Comparison of ENCODE assay signal across 22 cellular contexts in genomic region chr10:24858908-24859270, GRCh38.
DNase-seq lines count a peak whose midpoint lies in the region; ATAC-seq and TF ChIP-seq lines count a peak whose summit lies in the region.
"Had no signal": no experiment of that assay in that cellular context is flagged by ENCODE, and none has a peak within 500 bp of the region (broad histone marks: within the 10 kb centered on the region; RNA-seq: fewer than 3 reads in every experiment).

No MANE protein-coding gene starts in this region.

- DNase-seq in A673 (ENCODE audit: low spot score) (no peak), WTC11 (ENCODE audit: low spot score) (no peak), mesendoderm (no peak), Kasumi-1 (lab: John Stamatoyannopoulos, UW) (no peak)
- DNase-seq in activated naive CD4-positive, alpha-beta T cell treated with anti-CD3 and anti-CD28 coated beads, Interleukin-2, amount 50 U/mL, for 72 hours (ENCODE audit: low spot score in 2 of 2): no peak
- DNase-seq: activated CD4-positive, alpha-beta T cell treated with anti-CD3 and anti-CD28 coated beads, Interleukin-2, amount 50 U/mL, for 1 hour; activated CD8-positive, alpha-beta memory T cell treated with anti-CD3 and anti-CD28 coated beads, Interleukin-2, amount 10 ng/mL, durations not matched to agents 7 days and 5 days; aorta; Karpas-422; left cardiac atrium; NCI-H1048; NCI-H526 treated with DMSO at 0.1 percent for 48 hours; nucleus accumbens; T-helper 9 cell; testis had no signal

- BruUV-seq in A673 (replicated peaks; lab: Mats Ljungman, UMichigan): no TSS peak

- CTCF ChIA-PET in A673 (lab: Charles Lee): no interaction called here
- CTCF ChIA-PET in WTC11 (lab: Charles Lee): interaction anchor here (2.1 kb wide), 1 partner anchor 241 kb away, joined by 6 read pairs; no protein-coding TSS in a partner anchor

- no peak overlapping the region for H3K9ac ChIP-seq in HUES48 (ENCODE audit: low read depth, low read length)
- no peak overlapping the region for H3K9ac ChIP-seq in mesendoderm (ENCODE audit: low read length)

- no peaks in the 10 kb centered on the region for H3K79me2 ChIP-seq in mesendoderm (ENCODE audit: control insufficient read depth, insufficient read depth, low read length)

- H3K4me1 Mint-ChIP-seq in WTC11: peaks cover 32% of the 10 kb centered on the region
- H3K4me1 Mint-ChIP-seq: memory B cell; stimulated activated effector memory CD8-positive, alpha-beta T cell treated with anti-CD3 and anti-CD28 coated beads, Interleukin-12 subunit alpha, Interleukin-12 subunit beta, amount 100 ng/mL, for 72 hours had no signal

- H3K27ac Mint-ChIP-seq in WTC11: no peak overlapping the region
- no peak overlapping the region for H3K27ac Mint-ChIP-seq in activated naive CD4-positive, alpha-beta T cell treated with anti-CD3 and anti-CD28 coated beads, Interleukin-2, amount 50 U/mL, for 72 hours
- H3K27ac Mint-ChIP-seq: activated CD8-positive, alpha-beta memory T cell treated with anti-CD3 and anti-CD28 coated beads, Interleukin-2, amount 10 ng/mL, durations not matched to agents 7 days and 5 days; activated naive CD4-positive, alpha-beta T cell treated with anti-CD3 and anti-CD28 coated beads, Interleukin-2, amount 50 U/mL, for 24 hours; memory B cell; stimulated activated effector memory CD8-positive, alpha-beta T cell treated with anti-CD3 and anti-CD28 coated beads, Interleukin-12 subunit alpha, Interleukin-12 subunit beta, amount 100 ng/mL, for 72 hours had no signal

- no peak overlapping the region for H3K18ac ChIP-seq in mesendoderm (ENCODE audit: low read length)

- no peak overlapping the region for H4K8ac ChIP-seq in mesendoderm (ENCODE audit: low read depth, low read length)

- no peaks in the 10 kb centered on the region for H3K79me1 ChIP-seq in mesendoderm (ENCODE audit: low read length)

- no peaks in the 10 kb centered on the region for H3K27me3 Mint-ChIP-seq in WTC11 (ENCODE audit: low read depth)
- H3K27me3 Mint-ChIP-seq: activated CD8-positive, alpha-beta memory T cell treated with anti-CD3 and anti-CD28 coated beads, Interleukin-2, amount 10 ng/mL, durations not matched to agents 7 days and 5 days; activated naive CD4-positive, alpha-beta T cell treated with anti-CD3 and anti-CD28 coated beads, Interleukin-2, amount 50 U/mL, for 24 hours; memory B cell had no signal

- H2BK120ac ChIP-seq in mesendoderm (ENCODE audit: low read depth, low read length): no peak overlapping the region

- H3K4ac ChIP-seq in mesendoderm (ENCODE audit: low read depth, low read length): no peak overlapping the region

- H3K9me3 Mint-ChIP-seq in WTC11: peaks cover 9% of the 10 kb centered on the region
- peaks cover 4 to 6% of the 10 kb centered on the region in 2 donors for H3K9me3 Mint-ChIP-seq in activated naive CD4-positive, alpha-beta T cell treated with anti-CD3 and anti-CD28 coated beads, Interleukin-2, amount 50 U/mL, for 72 hours
- H3K9me3 Mint-ChIP-seq: activated naive CD4-positive, alpha-beta T cell treated with anti-CD3 and anti-CD28 coated beads, Interleukin-2, amount 50 U/mL, for 24 hours; memory B cell; stimulated activated effector memory CD8-positive, alpha-beta T cell treated with anti-CD3 and anti-CD28 coated beads, Interleukin-12 subunit alpha, Interleukin-12 subunit beta, amount 100 ng/mL, for 72 hours had no signal

- no peak overlapping the region for H4K5ac ChIP-seq in mesendoderm (ENCODE audit: low read length)

- peaks cover 8% of the 10 kb centered on the region for H3K36me3 Mint-ChIP-seq in WTC11
- peaks cover 6 to 8% of the 10 kb centered on the region in 2 donors for H3K36me3 Mint-ChIP-seq in activated naive CD4-positive, alpha-beta T cell treated with anti-CD3 and anti-CD28 coated beads, Interleukin-2, amount 50 U/mL, for 72 hours
- H3K36me3 Mint-ChIP-seq: activated naive CD4-positive, alpha-beta T cell treated with anti-CD3 and anti-CD28 coated beads, Interleukin-2, amount 50 U/mL, for 24 hours; memory B cell; stimulated activated effector memory CD8-positive, alpha-beta T cell treated with anti-CD3 and anti-CD28 coated beads, Interleukin-12 subunit alpha, Interleukin-12 subunit beta, amount 100 ng/mL, for 72 hours had no signal

- no peaks in the 10 kb centered on the region for H3K27me3 ChIP-seq in A673 (replicated peaks; ENCODE audit: insufficient read depth, low read depth, low read length, poor library complexity)
- no peaks in the 10 kb centered on the region for H3K27me3 ChIP-seq in HUES48 (ENCODE audit: control insufficient read depth, insufficient read depth, low read length)
- H3K27me3 ChIP-seq in mesendoderm (ENCODE audit: insufficient read depth, low read length, poor library complexity): no peaks in the 10 kb centered on the region
- H3K27me3 ChIP-seq: heart right ventricle, testis had no signal

- no peak overlapping the region for H2BK5ac ChIP-seq in mesendoderm (ENCODE audit: low read length)

- H3K4me1 ChIP-seq in A673 (ENCODE audit: insufficient read depth, low read length, poor library complexity, severe bottlenecking) (peaks cover 24% of the 10 kb centered on the region), HUES48 (ENCODE audit: control insufficient read depth, insufficient read depth, low read length) (peaks cover 21% of the 10 kb centered on the region), mesendoderm (ENCODE audit: control insufficient read depth, low read depth, low read length) (peaks cover 6% of the 10 kb centered on the region)
- H3K4me1 ChIP-seq: testis had no signal

- H3K4me3 Mint-ChIP-seq in WTC11: no peak overlapping the region
- H3K4me3 Mint-ChIP-seq: activated CD8-positive, alpha-beta memory T cell treated with anti-CD3 and anti-CD28 coated beads, Interleukin-2, amount 10 ng/mL, durations not matched to agents 7 days and 5 days; activated naive CD4-positive, alpha-beta T cell treated with anti-CD3 and anti-CD28 coated beads, Interleukin-2, amount 50 U/mL, for 24 hours; memory B cell; stimulated activated effector memory CD8-positive, alpha-beta T cell treated with anti-CD3 and anti-CD28 coated beads, Interleukin-12 subunit alpha, Interleukin-12 subunit beta, amount 100 ng/mL, for 72 hours had no signal

- H3K23ac ChIP-seq in mesendoderm (ENCODE audit: low read length): no peak overlapping the region

- no peak for TF ChIP-seq CTCF in A673 (conservative IDR thresholded peaks at IDR 0.05; ENCODE audit: low read depth, low read length)
- TF ChIP-seq CTCF in WTC11 (IDR thresholded peaks at IDR 0.05): no peak

- H2BK15ac ChIP-seq in mesendoderm (replicated peaks; ENCODE audit: low read depth): no peak overlapping the region

- H3K56ac ChIP-seq in mesendoderm (ENCODE audit: low read length): peak overlapping the region; percentile 22

- H3K9me3 ChIP-seq in A673 (ENCODE audit: low read depth, low read length, poor library complexity, severe bottlenecking) (no peaks in the 10 kb centered on the region), HUES48 (ENCODE audit: control insufficient read depth, insufficient read depth, low read length) (no peaks in the 10 kb centered on the region)
- H3K9me3 ChIP-seq: testis had no signal

- no peak overlapping the region for H3K4me3 ChIP-seq in A673 (ENCODE audit: low read depth, low read length, poor library complexity, severe bottlenecking)
- no peak overlapping the region for H3K4me3 ChIP-seq in HUES48 (ENCODE audit: low read depth, low read length)
- H3K4me3 ChIP-seq in mesendoderm (ENCODE audit: low read length): no peak overlapping the region
- H3K4me3 ChIP-seq: heart right ventricle, testis had no signal

- WGBS in mesendoderm (ENCODE audit: extremely low coverage, insufficient coverage, low lambda C conversion rate): no CpG with 5 or more reads among the region's 4 CpGs

- H3K27ac ChIP-seq in A673 (ENCODE audit: low read depth, low read length, poor library complexity, severe bottlenecking): peak overlapping the region; percentile 34
- peak overlapping the region; percentile 46 for H3K27ac ChIP-seq in HUES48 (ENCODE audit: low read depth, low read length)
- H3K27ac ChIP-seq in mesendoderm (ENCODE audit: low read depth, low read length): no peak overlapping the region
- H3K27ac ChIP-seq: heart right ventricle, testis had no signal

- intact Hi-C loops in A673 (cut with micrococcal nuclease; ENCODE audit: unreplicated experiment): loop anchor here (5.0 to 10.0 kb wide), 2 partner anchors 83 to 156 kb away; partner anchors contain the start of genes ENKUR and THNSL1

- no peak overlapping the region for H2AK5ac ChIP-seq in mesendoderm (ENCODE audit: low read length)

- peak; percentile 56; the same call in 1 of the 2 replicates for ATAC-seq in WTC11
- no peak for ATAC-seq in GM21515 (IDR thresholded peaks at IDR 0.05; ENCODE audit: unreplicated experiment)
- no peak for ATAC-seq in activated naive CD4-positive, alpha-beta T cell treated with anti-CD3 and anti-CD28 coated beads, Interleukin-2, amount 50 U/mL, for 72 hours
- no peak for ATAC-seq in GM21825 (IDR thresholded peaks at IDR 0.05; ENCODE audit: unreplicated experiment)
- ATAC-seq: activated CD8-positive, alpha-beta memory T cell treated with anti-CD3 and anti-CD28 coated beads, Interleukin-2, amount 10 ng/mL, durations not matched to agents 7 days and 5 days; left cardiac atrium; stimulated activated effector memory CD8-positive, alpha-beta T cell treated with anti-CD3 and anti-CD28 coated beads, Interleukin-12 subunit alpha, Interleukin-12 subunit beta, amount 100 ng/mL, for 72 hours had no signal

- no peak overlapping the region for H3K4me2 ChIP-seq in mesendoderm (ENCODE audit: low read length)

- POLR2A ChIA-PET in A673 (lab: Charles Lee; ENCODE audit: low non-redundant PET): no interaction called here
- POLR2A ChIA-PET in WTC11 (lab: Charles Lee): no interaction called here

- H3K36me3 ChIP-seq in A673 (ENCODE audit: insufficient read depth, low read length, poor library complexity, severe bottlenecking): no peaks in the 10 kb centered on the region
- no peaks in the 10 kb centered on the region for H3K36me3 ChIP-seq in HUES48 (ENCODE audit: control insufficient read depth, insufficient read depth, low read length)
- no peaks in the 10 kb centered on the region for H3K36me3 ChIP-seq in mesendoderm (ENCODE audit: control insufficient read depth, insufficient read depth, low read length)
- H3K36me3 ChIP-seq: heart right ventricle had no signal

TF ChIP-seq in WTC11, 78 proteins besides CTCF, POLR2A, EP300 and RAD21:
- no peak for TF ChIP-seq GTF2I (CRISPR knock-in tag; conservative IDR thresholded peaks at IDR 0.05)
- TF ChIP-seq ZNF317 (CRISPR knock-in tag; IDR thresholded peaks at IDR 0.05; ENCODE audit: borderline replicate concordance, low read depth): no peak
- no peak for TF ChIP-seq ZNF263 (CRISPR knock-in tag; IDR thresholded peaks at IDR 0.05; ENCODE audit: low read depth)
